Comparison of ENCODE assay signal across 32 cellular contexts in the genomic region with DNA sequence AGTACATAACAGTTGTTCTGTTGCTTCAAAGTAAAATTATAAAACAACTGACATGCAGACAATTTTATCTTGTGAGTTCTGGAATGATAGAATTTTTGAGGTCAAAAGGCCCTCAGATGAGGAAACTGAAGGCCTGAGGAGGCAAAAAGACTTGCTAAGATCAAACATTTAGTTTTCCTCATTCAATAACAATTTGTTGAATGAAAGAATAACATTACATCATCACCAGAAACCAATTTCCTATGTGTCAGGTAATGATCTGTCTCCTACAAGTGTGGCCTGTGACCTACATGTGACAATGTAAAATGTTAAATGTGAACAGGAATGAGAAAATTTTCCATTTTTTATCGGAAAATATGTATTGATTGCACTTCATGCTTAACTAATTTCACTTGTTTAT. TPM values are rescaled to one million over a fixed set of nuclear protein-coding genes. Genes with fewer than 3 reads are reported as not detected.
DNase-seq lines count a peak whose midpoint lies in the region; ATAC-seq and TF ChIP-seq lines count a peak whose summit lies in the region.
"Had no signal": no experiment of that assay in that cellular context is flagged by ENCODE, and none has a peak within 500 bp of the region (broad histone marks: within the 10 kb centered on the region; RNA-seq: fewer than 3 reads in every experiment).

No MANE protein-coding gene starts in this region.

- DNase-seq in NCI-H2227 (lab: John Stamatoyannopoulos, UW; ENCODE audit: unreplicated experiment) = peak; percentile 20
- DNase-seq in NCI-H2227 treated with DMSO at 0.1 percent for 48 hours (lab: John Stamatoyannopoulos, UW) = no peak
- DNase-seq in NCI-H69 (lab: John Stamatoyannopoulos, UW) = peak; percentile 30
- DNase-seq in endothelial cell (ENCODE audit: low spot score) = no peak
- no peak for DNase-seq in cerebellum (ENCODE audit: low spot score)
- no peak for DNase-seq in activated CD4-positive, alpha-beta T cell treated with anti-CD3 and anti-CD28 coated beads for 4 hours
- DNase-seq: activated CD4-positive, alpha-beta T cell treated with anti-CD3 and anti-CD28 coated beads, Interleukin-2, amount 10 ng/mL, durations not matched to agents 24 days and 14 days; activated CD8-positive, alpha-beta memory T cell treated with anti-CD3 and anti-CD28 coated beads for 24 hours; activated T-cell treated with anti-CD3 and anti-CD28 coated beads for 4 hours; AML-193; amygdala; brain microvascular endothelial cell; CD4-positive, alpha-beta T cell; EL; erythroblast; islet precursor cell; midbrain; naive B cell; NCI-H1694 treated with DMSO at 0.1 percent for 48 hours; Peyer's patch; SIG-M5; stimulated activated CD4-positive, alpha-beta T cell treated with anti-CD3 and anti-CD28 coated beads, Interleukin-4, amount 100 ng/mL, for 24 hours; tibial artery had no signal

- no peaks in the 10 kb centered on the region for H3K79me2 ChIP-seq in neural cell (replicated peaks; ENCODE audit: insufficient read depth, low read length)

- no peak overlapping the region for H2AFZ ChIP-seq in neural cell (ENCODE audit: low read depth, low read length)

- no peaks in the 10 kb centered on the region for H3K27me3 Mint-ChIP-seq in endothelial cell (ENCODE audit: unreplicated experiment)
- H3K27me3 Mint-ChIP-seq: activated CD4-positive, alpha-beta T cell treated with anti-CD3 and anti-CD28 coated beads, Interleukin-2, amount 10 ng/mL, durations not matched to agents 24 days and 14 days; activated naive CD4-positive, alpha-beta T cell treated with anti-CD3 and anti-CD28 coated beads, Interleukin-2, amount 50 U/mL, for 24 hours; CD4-positive, alpha-beta T cell had no signal

- H4K20me1 ChIP-seq in neural cell (ENCODE audit: insufficient read depth) = no peaks in the 10 kb centered on the region

- H3K4me1 Mint-ChIP-seq in endothelial cell (ENCODE audit: unreplicated experiment) = peaks cover 47% of the 10 kb centered on the region

- H3F3A ChIP-seq in neural cell (ENCODE audit: insufficient read depth, low read length, poor library complexity, severe bottlenecking) = peaks cover 29% of the 10 kb centered on the region

- peak overlapping the region; percentile 77 for H3K27ac ChIP-seq in neural cell (ENCODE audit: low read length)
- H3K27ac ChIP-seq: brain microvascular endothelial cell, Peyer's patch, prostate gland, tibial artery had no signal

- no peak for ATAC-seq in GM19035 (IDR thresholded peaks at IDR 0.05; ENCODE audit: unreplicated experiment)
- ATAC-seq: sciatic nerve had no signal

- H3K4me3 ChIP-seq in neural cell (ENCODE audit: low read length) = no peak overlapping the region
- H3K4me3 ChIP-seq: Peyer's patch, prostate gland, tibial artery had no signal

- H3K9me3 Mint-ChIP-seq in endothelial cell (ENCODE audit: unreplicated experiment) = no peaks in the 10 kb centered on the region
- H3K9me3 Mint-ChIP-seq: activated CD4-positive, alpha-beta T cell treated with anti-CD3 and anti-CD28 coated beads, Interleukin-2, amount 10 ng/mL, durations not matched to agents 24 days and 14 days; activated naive CD4-positive, alpha-beta T cell treated with anti-CD3 and anti-CD28 coated beads, Interleukin-2, amount 50 U/mL, for 24 hours; activated T-helper 2 cell treated with anti-CD3 and anti-CD28 coated beads, Interferon-gamma antibody, Interleukin-2, Interleukin-4, amounts not matched to agents 10 μg/mL and 5 μg/mL and 100 μg/mL, durations not matched to agents 14 hours and 24 hours and 36 hours; CD4-positive, alpha-beta T cell; naive B cell had no signal

- no peaks in the 10 kb centered on the region for H3K36me3 ChIP-seq in neural cell (ENCODE audit: insufficient read depth, low read length)
- H3K36me3 ChIP-seq: brain microvascular endothelial cell, Peyer's patch, prostate gland, tibial artery had no signal

- no peaks in the 10 kb centered on the region for H3K27me3 ChIP-seq in neural cell (ENCODE audit: insufficient read depth, low read depth, low read length)
- H3K27me3 ChIP-seq: brain microvascular endothelial cell, Peyer's patch, tibial artery had no signal

- no peak for TF ChIP-seq EP300 in neural cell (conservative IDR thresholded peaks at IDR 0.05; ENCODE audit: poor library complexity, severe bottlenecking)

- H3K9me2 ChIP-seq in neural cell (ENCODE audit: insufficient read depth, low read length) = no peaks in the 10 kb centered on the region

- no peaks in the 10 kb centered on the region for H3K9me3 ChIP-seq in neural cell (ENCODE audit: low read length)
- H3K9me3 ChIP-seq: Peyer's patch, prostate gland, tibial artery had no signal

- H3K27ac Mint-ChIP-seq in endothelial cell (ENCODE audit: unreplicated experiment) = peak overlapping the region; percentile 34
- H3K27ac Mint-ChIP-seq: activated CD4-positive, alpha-beta T cell treated with anti-CD3 and anti-CD28 coated beads, Interleukin-2, amount 10 ng/mL, durations not matched to agents 24 days and 14 days; activated naive CD4-positive, alpha-beta T cell treated with anti-CD3 and anti-CD28 coated beads, Interleukin-2, amount 50 U/mL, for 24 hours; activated T-helper 2 cell treated with anti-CD3 and anti-CD28 coated beads, Interferon-gamma antibody, Interleukin-2, Interleukin-4, amounts not matched to agents 10 μg/mL and 5 μg/mL and 100 μg/mL, durations not matched to agents 14 hours and 24 hours and 36 hours; CD4-positive, alpha-beta T cell; naive B cell had no signal

- no peak for TF ChIP-seq CTCF in endothelial cell (IDR thresholded peaks at IDR 0.05; ENCODE audit: unreplicated experiment)
- TF ChIP-seq CTCF in neural cell (IDR thresholded peaks at IDR 0.05; ENCODE audit: poor library complexity, severe bottlenecking) = no peak

- no peak for TF ChIP-seq RAD21 in neural cell (conservative IDR thresholded peaks at IDR 0.05)

- no peak overlapping the region for H3K4me3 Mint-ChIP-seq in endothelial cell (ENCODE audit: unreplicated experiment)
- H3K4me3 Mint-ChIP-seq: activated CD4-positive, alpha-beta T cell treated with anti-CD3 and anti-CD28 coated beads, Interleukin-2, amount 10 ng/mL, durations not matched to agents 24 days and 14 days; activated naive CD4-positive, alpha-beta T cell treated with anti-CD3 and anti-CD28 coated beads, Interleukin-2, amount 50 U/mL, for 24 hours; CD4-positive, alpha-beta T cell; naive B cell had no signal

- H3K4me2 ChIP-seq in neural cell (ENCODE audit: low read length) = no peak overlapping the region

- no peaks in the 10 kb centered on the region for H3K36me3 Mint-ChIP-seq in endothelial cell (ENCODE audit: low read depth, unreplicated experiment)
- H3K36me3 Mint-ChIP-seq: activated naive CD4-positive, alpha-beta T cell treated with anti-CD3 and anti-CD28 coated beads, Interleukin-2, amount 50 U/mL, for 24 hours; naive B cell had no signal

- no peak overlapping the region for H3K9ac ChIP-seq in neural cell (ENCODE audit: low read length)

TF ChIP-seq in neural cell, 6 proteins besides CTCF, POLR2A, EP300 and RAD21:
- TF ChIP-seq POLR2AphosphoS5 (IDR thresholded peaks at IDR 0.05) (no peak), EZH2 (IDR thresholded peaks at IDR 0.05; ENCODE audit: borderline replicate concordance, insufficient read depth, low read length, poor library complexity, severe bottlenecking) (no peak), TAF1 (IDR thresholded peaks at IDR 0.05; ENCODE audit: low read depth) (no peak), SMC3 (conservative IDR thresholded peaks at IDR 0.05; ENCODE audit: poor library complexity) (no peak), MXI1 (conservative IDR thresholded peaks at IDR 0.05; ENCODE audit: poor library complexity, severe bottlenecking) (no peak)
- TF ChIP-seq, protein P1, sequence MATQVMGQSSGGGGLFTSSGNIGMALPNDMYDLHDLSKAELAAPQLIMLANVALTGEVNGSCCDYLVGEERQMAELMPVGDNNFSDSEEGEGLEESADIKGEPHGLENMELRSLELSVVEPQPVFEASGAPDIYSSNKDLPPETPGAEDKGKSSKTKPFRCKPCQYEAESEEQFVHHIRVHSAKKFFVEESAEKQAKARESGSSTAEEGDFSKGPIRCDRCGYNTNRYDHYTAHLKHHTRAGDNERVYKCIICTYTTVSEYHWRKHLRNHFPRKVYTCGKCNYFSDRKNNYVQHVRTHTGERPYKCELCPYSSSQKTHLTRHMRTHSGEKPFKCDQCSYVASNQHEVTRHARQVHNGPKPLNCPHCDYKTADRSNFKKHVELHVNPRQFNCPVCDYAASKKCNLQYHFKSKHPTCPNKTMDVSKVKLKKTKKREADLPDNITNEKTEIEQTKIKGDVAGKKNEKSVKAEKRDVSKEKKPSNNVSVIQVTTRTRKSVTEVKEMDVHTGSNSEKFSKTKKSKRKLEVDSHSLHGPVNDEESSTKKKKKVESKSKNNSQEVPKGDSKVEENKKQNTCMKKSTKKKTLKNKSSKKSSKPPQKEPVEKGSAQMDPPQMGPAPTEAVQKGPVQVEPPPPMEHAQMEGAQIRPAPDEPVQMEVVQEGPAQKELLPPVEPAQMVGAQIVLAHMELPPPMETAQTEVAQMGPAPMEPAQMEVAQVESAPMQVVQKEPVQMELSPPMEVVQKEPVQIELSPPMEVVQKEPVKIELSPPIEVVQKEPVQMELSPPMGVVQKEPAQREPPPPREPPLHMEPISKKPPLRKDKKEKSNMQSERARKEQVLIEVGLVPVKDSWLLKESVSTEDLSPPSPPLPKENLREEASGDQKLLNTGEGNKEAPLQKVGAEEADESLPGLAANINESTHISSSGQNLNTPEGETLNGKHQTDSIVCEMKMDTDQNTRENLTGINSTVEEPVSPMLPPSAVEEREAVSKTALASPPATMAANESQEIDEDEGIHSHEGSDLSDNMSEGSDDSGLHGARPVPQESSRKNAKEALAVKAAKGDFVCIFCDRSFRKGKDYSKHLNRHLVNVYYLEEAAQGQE (IDR thresholded peaks at IDR 0.05; ENCODE audit: borderline replicate concordance) = no peak

RNA-seq across cellular contexts. Expression of gene ASB4, which starts 16.6 kb away (rescaled TPM):
- total RNA-seq in endothelial cell (ENCODE audit: unreplicated experiment) = not detected
- polyA plus RNA-seq in neural cell = 0.11 and 0.56 TPM in 2 replicates
- 0.23 TPM in 1 of 2 replicates, not detected in the other for polyA minus RNA-seq in neural cell
- 0.09 TPM for total RNA-seq in cerebellum
- total RNA-seq: A673; activated CD4-positive, alpha-beta T cell treated with anti-CD3 and anti-CD28 coated beads, Interleukin-2, amount 10 ng/mL, durations not matched to agents 24 days and 14 days; activated T-helper 2 cell treated with anti-CD3 and anti-CD28 coated beads, Interferon-gamma antibody, Interleukin-2, Interleukin-4, amounts not matched to agents 10 μg/mL and 5 μg/mL and 100 μg/mL, durations not matched to agents 14 hours and 24 hours and 36 hours; CD4-positive, alpha-beta T cell; chondrocyte; T-helper 2 cell treated with Interferon-gamma antibody and Interleukin-4, amounts not matched to agents 100 ng/mL and 5 ng/mL, for 36 hours had no signal

RNA-seq across cellular contexts. Expression of gene PON2, which starts 34.4 kb away (rescaled TPM):
- total RNA-seq in endothelial cell (ENCODE audit: unreplicated experiment) (158 TPM), cerebellum (75.6 TPM)
- polyA plus RNA-seq in neural cell = 23.1 and 28.1 TPM in 2 replicates
- 16.9 and 22.2 TPM in 2 replicates for polyA minus RNA-seq in neural cell

Comparison
In these comparisons a context has a peak if more than half of its experiments do, and no peak if none do; other contexts are left out.
1. DNase-seq: peak in NCI-H2227 (single experiment) and NCI-H69 (single experiment); none in NCI-H2227 treated with DMSO at 0.1 percent for 48 hours (single experiment), endothelial cell (single experiment), cerebellum (single experiment) and activated CD4-positive, alpha-beta T cell treated with anti-CD3 and anti-CD28 coated beads for 4 hours (0 of 2).